Comparison of ENCODE assay signal across 2 cellular contexts in the genomic region with DNA sequence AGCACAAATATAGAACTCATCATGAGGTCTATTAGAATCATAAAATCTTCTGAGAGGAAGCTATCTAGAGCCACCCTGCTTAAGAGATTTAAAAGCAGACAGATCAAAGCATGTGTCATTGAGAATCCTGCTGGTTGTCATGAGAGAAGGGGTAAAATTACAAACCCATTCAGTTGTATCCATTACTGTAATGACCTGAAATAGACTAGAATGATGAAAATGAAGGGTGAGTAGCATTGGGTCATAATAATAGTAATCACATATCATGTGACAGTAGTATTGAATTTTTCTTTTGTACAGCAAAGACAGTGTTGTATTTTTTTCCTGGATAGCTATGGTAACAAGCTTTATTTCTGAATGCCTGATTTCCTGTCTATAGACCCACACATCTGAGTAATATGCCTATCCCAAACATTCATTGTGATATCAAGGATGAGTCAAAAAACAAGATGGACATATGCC.
TF ChIP-seq lines count a peak whose summit lies in the region.

No MANE protein-coding gene starts in this region.

TF ChIP-seq in endothelial cell of umbilical vein, 7 proteins besides CTCF, POLR2A, EP300 and RAD21:
- no peak for TF ChIP-seq EZH2 (IDR thresholded peaks at IDR 0.05; ENCODE audit: borderline replicate concordance, low read depth, low read length, severe bottlenecking)
- TF ChIP-seq JUN (IDR thresholded peaks at IDR 0.05; ENCODE audit: borderline replicate concordance, insufficient read depth, insufficient read length, low read depth), result peak; percentile 88
- TF ChIP-seq FOS (IDR thresholded peaks at IDR 0.05; ENCODE audit: borderline replicate concordance, insufficient read depth, low read length), result peak; percentile 79
TF ChIP-seq in endothelial cell of umbilical vein: peak in this region for 2.

TF ChIP-seq in HepG2, 621 proteins besides CTCF, POLR2A, EP300 and RAD21:
- TF ChIP-seq REPIN1 (CRISPR knock-in tag; IDR thresholded peaks at IDR 0.05; ENCODE audit: borderline replicate concordance, low read depth) (no peak), ZNF430 (CRISPR knock-in tag; IDR thresholded peaks at IDR 0.05) (no peak), REST (IDR thresholded peaks at IDR 0.05; ENCODE audit: borderline replicate concordance in 1 of 2, low read depth in 1 of 2, low read length in 2 of 2) (no peak), HNF4G (IDR thresholded peaks at IDR 0.05; ENCODE audit: borderline replicate concordance, low read depth, low read length) (no peak), HNF4G (CRISPR knock-in tag; IDR thresholded peaks at IDR 0.05; ENCODE audit: borderline replicate concordance, low read depth) (no peak), NKX3-1 (CRISPR knock-in tag; IDR thresholded peaks at IDR 0.05) (no peak), FOXC1 (CRISPR knock-in tag; IDR thresholded peaks at IDR 0.05; ENCODE audit: borderline replicate concordance) (no peak), ZNF282 (IDR thresholded peaks at IDR 0.05; ENCODE audit: partially characterized antibody) (no peak), SALL2 (CRISPR knock-in tag; IDR thresholded peaks at IDR 0.05) (no peak), FOXA1 (IDR thresholded peaks at IDR 0.05) (no peak), FOXA1 (CRISPR knock-in tag; IDR thresholded peaks at IDR 0.05) (no peak), ZKSCAN8 (CRISPR knock-in tag; IDR thresholded peaks at IDR 0.05; ENCODE audit: borderline replicate concordance) (no peak), CBFB (CRISPR knock-in tag; IDR thresholded peaks at IDR 0.05) (no peak)
- TF ChIP-seq, protein P1, sequence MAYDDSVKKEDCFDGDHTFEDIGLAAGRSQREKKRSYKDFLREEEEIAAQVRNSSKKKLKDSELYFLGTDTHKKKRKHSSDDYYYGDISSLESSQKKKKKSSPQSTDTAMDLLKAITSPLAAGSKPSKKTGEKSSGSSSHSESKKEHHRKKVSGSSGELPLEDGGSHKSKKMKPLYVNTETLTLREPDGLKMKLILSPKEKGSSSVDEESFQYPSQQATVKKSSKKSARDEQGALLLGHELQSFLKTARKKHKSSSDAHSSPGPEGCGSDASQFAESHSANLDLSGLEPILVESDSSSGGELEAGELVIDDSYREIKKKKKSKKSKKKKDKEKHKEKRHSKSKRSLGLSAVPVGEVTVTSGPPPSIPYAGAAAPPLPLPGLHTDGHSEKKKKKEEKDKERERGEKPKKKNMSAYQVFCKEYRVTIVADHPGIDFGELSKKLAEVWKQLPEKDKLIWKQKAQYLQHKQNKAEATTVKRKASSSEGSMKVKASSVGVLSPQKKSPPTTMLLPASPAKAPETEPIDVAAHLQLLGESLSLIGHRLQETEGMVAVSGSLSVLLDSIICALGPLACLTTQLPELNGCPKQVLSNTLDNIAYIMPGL (CRISPR knock-in tag; IDR thresholded peaks at IDR 0.05; ENCODE audit: borderline replicate concordance in 1 of 2, low read depth in 1 of 2), result no peak
